ENCODE assay signal across 13 cellular contexts in genomic region chr22:37305873-37306272, GRCh38. TPM values are rescaled to one million over a fixed set of nuclear protein-coding genes. Genes with fewer than 3 reads are reported as not detected.
DNase-seq lines count a peak whose midpoint lies in the region; ATAC-seq and TF ChIP-seq lines count a peak whose summit lies in the region.
"Had no signal": no experiment of that assay in that cellular context is flagged by ENCODE, and none has a peak within 500 bp of the region (broad histone marks: within the 10 kb centered on the region; RNA-seq: fewer than 3 reads in every experiment).

No MANE protein-coding gene starts in this region.

- no peaks in the 10 kb centered on the region for H3K9me3 Mint-ChIP-seq in T-helper 1 cell treated with Interleukin-12 subunit alpha and Interleukin-12 subunit beta and Interleukin-4 antibody, amounts not matched to agents 30 μg/mL and 1 μg/mL, for 36 hours
- H3K9me3 Mint-ChIP-seq in natural killer cell treated with Interleukin-12 subunit alpha and Interleukin-12 subunit beta and Interleukin-15 and Interleukin-18, amount 100 ng/mL, for 72 hours: no peaks in the 10 kb centered on the region

- H3K9me3 ChIP-seq in adrenal gland (replicated peaks in 1 of 3) (no peaks in the 10 kb centered on the region), suprapubic skin (no peaks in the 10 kb centered on the region)

- ATAC-seq in natural killer cell treated with Interleukin-12 subunit alpha and Interleukin-12 subunit beta and Interleukin-15 and Interleukin-18, amount 100 ng/mL, for 72 hours: no peak
- ATAC-seq in HG02588 (IDR thresholded peaks at IDR 0.05; ENCODE audit: unreplicated experiment): no peak

- peak overlapping the region; percentile 99 for H3K27ac Mint-ChIP-seq in T-helper 1 cell treated with Interleukin-12 subunit alpha and Interleukin-12 subunit beta and Interleukin-4 antibody, amounts not matched to agents 30 μg/mL and 1 μg/mL, for 36 hours
- H3K27ac Mint-ChIP-seq in natural killer cell treated with Interleukin-12 subunit alpha and Interleukin-12 subunit beta and Interleukin-15 and Interleukin-18, amount 100 ng/mL, for 72 hours: peak overlapping the region; percentile 99 to 100

- TF ChIP-seq EP300 in suprapubic skin (IDR thresholded peaks at IDR 0.05): no peak

- peaks cover 82% of the 10 kb centered on the region for H3K4me1 Mint-ChIP-seq in T-helper 1 cell treated with Interleukin-12 subunit alpha and Interleukin-12 subunit beta and Interleukin-4 antibody, amounts not matched to agents 30 μg/mL and 1 μg/mL, for 36 hours (ENCODE audit: low read depth)
- peaks cover 78 to 82% of the 10 kb centered on the region in 2 donors for H3K4me1 Mint-ChIP-seq in natural killer cell treated with Interleukin-12 subunit alpha and Interleukin-12 subunit beta and Interleukin-15 and Interleukin-18, amount 100 ng/mL, for 72 hours (ENCODE audit: low read depth in 2 of 2)

- DNase-seq in T-helper 1 cell (no peak), HL-60 (ENCODE audit: low read depth in 1 of 2, low spot score in 1 of 2) (no peak), adrenal gland (no peak), suprapubic skin (ENCODE audit: low spot score in 2 of 2) (no peak)
- no peak for DNase-seq in natural killer cell treated with Interleukin-12 subunit alpha and Interleukin-12 subunit beta and Interleukin-15 and Interleukin-18, amount 100 ng/mL, for 72 hours (ENCODE audit: low spot score)
- DNase-seq in stimulated activated CD8-positive, alpha-beta memory T cell treated with anti-CD3 and anti-CD28 coated beads, Interleukin-4, amount 100 ng/mL, for 48 hours: no peak
- DNase-seq: foreskin fibroblast, kidney, NCI-H510A had no signal

- H3K27me3 Mint-ChIP-seq in T-helper 1 cell treated with Interleukin-12 subunit alpha and Interleukin-12 subunit beta and Interleukin-4 antibody, amounts not matched to agents 30 μg/mL and 1 μg/mL, for 36 hours (ENCODE audit: low read depth): no peaks in the 10 kb centered on the region
- no peaks in the 10 kb centered on the region for H3K27me3 Mint-ChIP-seq in natural killer cell treated with Interleukin-12 subunit alpha and Interleukin-12 subunit beta and Interleukin-15 and Interleukin-18, amount 100 ng/mL, for 72 hours

- H3K4me3 Mint-ChIP-seq in T-helper 1 cell treated with Interleukin-12 subunit alpha and Interleukin-12 subunit beta and Interleukin-4 antibody, amounts not matched to agents 30 μg/mL and 1 μg/mL, for 36 hours: no peak overlapping the region
- peak overlapping the region; percentile 99 for H3K4me3 Mint-ChIP-seq in natural killer cell treated with Interleukin-12 subunit alpha and Interleukin-12 subunit beta and Interleukin-15 and Interleukin-18, amount 100 ng/mL, for 72 hours

- H3K36me3 ChIP-seq in adrenal gland (replicated peaks in 1 of 2) (no peaks in the 10 kb centered on the region), suprapubic skin (no peaks in the 10 kb centered on the region)

- H3K36me3 Mint-ChIP-seq in T-helper 1 cell treated with Interleukin-12 subunit alpha and Interleukin-12 subunit beta and Interleukin-4 antibody, amounts not matched to agents 30 μg/mL and 1 μg/mL, for 36 hours (ENCODE audit: low read depth): peaks cover 73% of the 10 kb centered on the region
- H3K36me3 Mint-ChIP-seq in natural killer cell treated with Interleukin-12 subunit alpha and Interleukin-12 subunit beta and Interleukin-15 and Interleukin-18, amount 100 ng/mL, for 72 hours: peaks cover 13% of the 10 kb centered on the region

- intact Hi-C loops in adrenal gland (cut with DNase I): no loop called here

- WGBS in adrenal gland, 4 donors: 71 to 84% (median 73%) methylated on average over 2 of the region's 2 CpGs
- WGBS in suprapubic skin: 80% methylated on average over 2 of the region's 2 CpGs

- H3K4me1 ChIP-seq in adrenal gland (replicated peaks in 1 of 2): peaks cover 45 to 59% of the 10 kb centered on the region in 2 donors
- peaks cover 28% of the 10 kb centered on the region for H3K4me1 ChIP-seq in suprapubic skin

- no peak overlapping the region for H3K4me3 ChIP-seq in HL-60 (replicated peaks; ENCODE audit: insufficient read depth, low read length)
- no peak overlapping the region for H3K4me3 ChIP-seq in adrenal gland
- H3K4me3 ChIP-seq in suprapubic skin: no peak overlapping the region

- H3K27me3 ChIP-seq in HL-60 (ENCODE audit: insufficient read depth, poor library complexity, severe bottlenecking): no peaks in the 10 kb centered on the region
- no peaks in the 10 kb centered on the region for H3K27me3 ChIP-seq in adrenal gland
- H3K27me3 ChIP-seq in suprapubic skin: no peaks in the 10 kb centered on the region

- no peak for TF ChIP-seq POLR2A in adrenal gland (IDR thresholded peaks at IDR 0.05)
- TF ChIP-seq POLR2A in suprapubic skin (IDR thresholded peaks at IDR 0.05): no peak

- H3K27ac ChIP-seq in HL-60 (replicated peaks): peak overlapping the region; percentile 92
- peak overlapping the region in 4 of 5 donors; percentile 44 to 93 (median 79) for H3K27ac ChIP-seq in adrenal gland
- no peak overlapping the region for H3K27ac ChIP-seq in suprapubic skin
- H3K27ac ChIP-seq: 22Rv1 had no signal

- TF ChIP-seq CTCF in HL-60 (IDR thresholded peaks at IDR 0.05; ENCODE audit: insufficient read depth, low read length) (no peak), adrenal gland (IDR thresholded peaks at IDR 0.05) (no peak), suprapubic skin (IDR thresholded peaks at IDR 0.05) (no peak)

RNA-seq across cellular contexts. Expression of gene CYTH4, which starts 23.6 kb away (rescaled TPM):
- 10 to 100 TPM; 16.4 to 80.7 (median 25.5) TPM for total RNA-seq in adrenal gland
- polyA plus RNA-seq in adrenal gland: 10 to 100 TPM in 2 of 3 donors, 1 to 10 TPM in 1; 7.5 to 26.6 (median 11.5) TPM
- 10 to 100 TPM; 36.0 to 41.1 TPM for total RNA-seq in natural killer cell treated with Interleukin-12 subunit alpha and Interleukin-12 subunit beta and Interleukin-15 and Interleukin-18, amount 100 ng/mL, for 72 hours
- 1 to 10 TPM in 3 of 4 donors, under 1 TPM in 1; 0.55 to 4.3 (median 2.7) TPM for total RNA-seq in suprapubic skin
- total RNA-seq: myocyte had no signal
